ENCODE assay signal across 8 cellular contexts in the genomic region with DNA sequence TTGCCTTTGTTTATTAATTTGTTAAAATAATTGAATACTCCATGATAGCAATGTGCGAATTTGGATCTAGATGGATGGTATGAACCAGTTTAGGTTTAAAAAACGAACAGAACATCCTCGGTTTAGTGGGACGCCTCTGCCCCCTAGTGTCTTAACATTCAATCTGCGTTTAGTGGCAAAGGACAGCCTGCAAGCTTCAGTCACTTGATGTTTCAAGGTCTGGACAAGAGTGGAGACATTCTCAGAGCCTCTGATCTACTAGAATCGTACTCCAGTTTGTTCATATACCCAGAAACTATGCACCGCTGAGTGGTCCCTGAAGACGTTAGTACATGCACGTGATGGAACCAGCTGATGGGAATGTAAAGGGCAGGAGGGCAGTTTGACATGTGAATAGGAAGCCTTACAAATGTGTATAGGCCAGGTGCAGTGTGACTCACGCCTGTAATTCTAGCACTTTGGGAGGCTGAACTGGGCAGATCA. TPM values are rescaled to one million over a fixed set of nuclear protein-coding genes. Genes with fewer than 3 reads are reported as not detected.
DNase-seq lines count a peak whose midpoint lies in the region; ATAC-seq and TF ChIP-seq lines count a peak whose summit lies in the region.

No MANE protein-coding gene starts in this region.

- ATAC-seq in GM18505 (IDR thresholded peaks at IDR 0.05; ENCODE audit: unreplicated experiment) (peak; percentile 73), HG03039 (IDR thresholded peaks at IDR 0.05; ENCODE audit: unreplicated experiment) (peak; percentile 61)

- no peak overlapping the region for H3K4me3 Mint-ChIP-seq in brain

- peaks cover 7% of the 10 kb centered on the region for H3K27me3 Mint-ChIP-seq in brain

- TF ChIP-seq CTCF in brain (conservative IDR thresholded peaks at IDR 0.05), result peak; percentile 93 to 94

- TF ChIP-seq POLR2A in GM18505 (IDR thresholded peaks at IDR 0.05; ENCODE audit: borderline replicate concordance, extremely low read depth, insufficient read depth, insufficient read length), result no peak

- peaks cover 6% of the 10 kb centered on the region for H3K4me1 Mint-ChIP-seq in brain

- no peaks in the 10 kb centered on the region for H3K36me3 Mint-ChIP-seq in brain

- peak overlapping the region in 1 of 5 experiments; percentile 80 for H3K27ac Mint-ChIP-seq in brain

- in situ Hi-C loops in ACHN (cut with HindIII; ENCODE audit: low pct_ligation_motif_present, low pct_unique_long_range_greater_than_20kb, low sequenced_read_pairs), result no loop called here

- no peaks in the 10 kb centered on the region for H3K9me3 Mint-ChIP-seq in brain

- peak; percentile 51 for DNase-seq in ACHN
- DNase-seq in NCI-H2081 (lab: John Stamatoyannopoulos, UW), result peak; percentile 82 to 84
- DNase-seq in T-helper 9 cell, result peak; percentile 7
- DNase-seq in inferior parietal cortex (ENCODE audit: extremely low spot score), result peak; percentile 89
- peak; percentile 51 to 52 for DNase-seq in stimulated activated CD4-positive, alpha-beta T cell treated with anti-CD3 and anti-CD28 coated beads, Interleukin-2, amount 100 ng/mL, for 24 hours

RNA-seq across cellular contexts. Expression of a gene that starts 17.8 kb away (rescaled TPM):
- polyA plus RNA-seq in brain (ENCODE audit: insufficient read depth, low read depth, low replicate concordance), result 2.7 TPM

RNA-seq across cellular contexts. Expression of a gene that starts 20.5 kb away (rescaled TPM):
- 24.9 TPM for polyA plus RNA-seq in brain (ENCODE audit: insufficient read depth, low read depth, low replicate concordance)

Comparison
In these comparisons a context has a peak if more than half of its experiments do, and no peak if none do; other contexts are left out.
1. Peak in every context shown above with its lines: DNase-seq and ATAC-seq.
2. DNase-seq: peak in every context shown above with its lines; median percentile 89 in inferior parietal cortex; 83 in NCI-H2081; 52 in stimulated activated CD4-positive, alpha-beta T cell treated with anti-CD3 and anti-CD28 coated beads, Interleukin-2, amount 100 ng/mL, for 24 hours; 51 in ACHN; 7 in T-helper 9 cell.